15 cellular contexts compared by ENCODE assay signal in genomic region chr2:55459741-55460274, GRCh38. TPM values are rescaled to one million over a fixed set of nuclear protein-coding genes. Genes with fewer than 3 reads are reported as not detected.
DNase-seq lines count a peak whose midpoint lies in the region; ATAC-seq, FAIRE-seq and TF ChIP-seq lines count a peak whose summit lies in the region.
"Had no signal": no experiment of that assay in that cellular context is flagged by ENCODE, and none has a peak within 500 bp of the region (broad histone marks: within the 10 kb centered on the region; RNA-seq: fewer than 3 reads in every experiment).

No MANE protein-coding gene starts in this region.

- H3K4me1 ChIP-seq in KMS-11 (ENCODE audit: low read depth, poor library complexity, severe bottlenecking) = peaks cover 42% of the 10 kb centered on the region
- no peaks in the 10 kb centered on the region for H3K4me1 ChIP-seq in kidney (ENCODE audit: control insufficient read depth in 1 of 2, insufficient read depth in 1 of 2, low read depth in 1 of 2, low read length in 2 of 2)
- H3K4me1 ChIP-seq: A549, Caco-2 had no signal

- no peak for TF ChIP-seq CTCF in KMS-11 (conservative IDR thresholded peaks at IDR 0.05; ENCODE audit: low read depth, low read length)
- TF ChIP-seq CTCF in kidney (IDR thresholded peaks at IDR 0.05; ENCODE audit: borderline replicate concordance, extremely low read depth, insufficient read depth) = no peak

- H3K27me3 ChIP-seq in KMS-11 (ENCODE audit: insufficient read depth, low read depth) = no peaks in the 10 kb centered on the region

- no peaks in the 10 kb centered on the region for H3K79me2 ChIP-seq in KMS-11 (ENCODE audit: insufficient read depth, low read depth)

- H3K27ac ChIP-seq in KMS-11 = peak overlapping the region; percentile 82
- peak overlapping the region in 1 of 2 donors; percentile 5 for H3K27ac ChIP-seq in kidney (ENCODE audit: low read depth in 2 of 2, low read length in 2 of 2)
- H3K27ac ChIP-seq: A549 had no signal

- ATAC-seq in HG03469 (IDR thresholded peaks at IDR 0.05; ENCODE audit: unreplicated experiment) (no peak), GM19324 (IDR thresholded peaks at IDR 0.05; ENCODE audit: low FRiP score, unreplicated experiment) (no peak)

- CTCF ChIA-PET in HEK293T (lab: Yijun Ruan, JAX) = no interaction called here

- no peaks in the 10 kb centered on the region for H3K36me3 ChIP-seq in KMS-11 (ENCODE audit: insufficient read depth)
- no peaks in the 10 kb centered on the region for H3K36me3 ChIP-seq in kidney (ENCODE audit: control insufficient read depth in 1 of 2, insufficient read depth in 2 of 2, low read length in 2 of 2)

- peak overlapping the region; percentile 25 for H3K4me3 ChIP-seq in KMS-11 (IDR thresholded peaks at IDR 0.05; ENCODE audit: insufficient read depth, low read depth, low read length)
- H3K4me3 ChIP-seq in kidney (ENCODE audit: low read length in 2 of 2) = peak overlapping the region; percentile 47 to 59
- H3K4me3 ChIP-seq: A549 had no signal

- FAIRE-seq in kidney (lab: Jason Lieb, UNC) = no peak
- FAIRE-seq: A549, GM12892, HepG2, HTR-8/SVneo had no signal

- POLR2A ChIA-PET in HEK293T (lab: Yijun Ruan, JAX) = no interaction called here

- intact Hi-C loops in kidney (cut with DNase I) = no loop called here

- H3K4me2 ChIP-seq in KMS-11 = peak overlapping the region; percentile 67

- no peaks in the 10 kb centered on the region for H4K20me1 ChIP-seq in KMS-11 (ENCODE audit: insufficient read depth)

- DNase-seq in RPMI7951 (ENCODE audit: low read depth) (peak; percentile 8), kidney (no peak), NCI-H2029 treated with DMSO at 0.1 percent for 48 hours (lab: John Stamatoyannopoulos, UW) (no peak), HEK293T (ENCODE audit: extremely low spot score) (no peak)
- DNase-seq: Caco-2; CD8-positive, alpha-beta memory T cell; DND-41; GDM1 had no signal

- peak overlapping the region; percentile 40 for H2AFZ ChIP-seq in KMS-11 (ENCODE audit: low read depth)

- no peaks in the 10 kb centered on the region for H3K9me3 ChIP-seq in kidney (ENCODE audit: control insufficient read depth in 1 of 2, low read length in 2 of 2)
- H3K9me3 ChIP-seq: A549, Caco-2 had no signal

- peak overlapping the region; percentile 42; the same call in 1 of the 2 replicates for H3K9ac ChIP-seq in KMS-11
- H3K9ac ChIP-seq in kidney (ENCODE audit: low read length in 2 of 2) = no peak overlapping the region

TF ChIP-seq in HEK293T, 16 proteins besides CTCF, POLR2A, EP300 and RAD21:
- no peak for TF ChIP-seq SP1 (IDR thresholded peaks at IDR 0.05)
- TF ChIP-seq ZNF384 (IDR thresholded peaks at IDR 0.05) = no peak
- no peak for TF ChIP-seq FOXK2 (IDR thresholded peaks at IDR 0.05)
- TF ChIP-seq ELF4 (IDR thresholded peaks at IDR 0.05) = no peak
- TF ChIP-seq FOXM1 (IDR thresholded peaks at IDR 0.05; ENCODE audit: borderline replicate concordance) = no peak
- no peak for TF ChIP-seq HDGF (IDR thresholded peaks at IDR 0.05; ENCODE audit: borderline replicate concordance)

RNA-seq across cellular contexts. Expression of gene CCDC88A, which starts 40.2 kb away (rescaled TPM):
- total RNA-seq in RPMI7951 (2014; rRNA removed; shearing (Covaris generic)) = 62.5 and 86.3 TPM in 2 replicates
- 47.6 TPM for total RNA-seq in kidney
- polyA plus RNA-seq in kidney (ENCODE audit: insufficient read depth, low read depth, low replicate concordance) = 8.2 TPM

RNA-seq across cellular contexts. Expression of gene CFAP36, which starts 59.7 kb away (rescaled TPM):
- total RNA-seq in RPMI7951 (2014; rRNA removed; shearing (Covaris generic)) = 34.6 and 36.9 TPM in 2 replicates
- total RNA-seq in kidney = 54.1 TPM
- polyA plus RNA-seq in kidney (ENCODE audit: insufficient read depth, low read depth, low replicate concordance) = 103 TPM
